ENCODE assay signal across 24 cellular contexts in the genomic region with DNA sequence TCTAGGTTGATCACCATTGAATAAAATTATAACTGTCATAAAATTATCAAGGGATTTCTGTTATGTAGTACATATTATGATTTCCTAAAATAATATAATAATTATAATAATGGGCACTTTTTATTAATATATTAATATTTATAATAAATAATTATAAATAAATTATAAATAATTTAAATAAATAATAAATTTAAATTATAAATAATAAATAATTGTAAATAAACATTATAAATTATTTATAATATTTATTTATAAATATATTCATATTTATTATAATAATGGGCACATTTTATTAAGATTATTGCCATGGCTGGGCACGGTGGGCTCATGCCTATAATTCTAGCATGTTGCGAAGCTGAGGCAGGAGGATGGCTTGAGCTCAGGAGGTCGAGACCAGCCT.
"Had no signal": no experiment of that assay in that cellular context is flagged by ENCODE, and none has a peak within 500 bp of the region (broad histone marks: within the 10 kb centered on the region; RNA-seq: fewer than 3 reads in every experiment).

No MANE protein-coding gene starts in this region.

- ATAC-seq: activated CD4-positive, CD25-positive, alpha-beta regulatory T cell treated with anti-CD3 and anti-CD28 coated beads, Interleukin-2, amount 50 U/mL, for 24 hours; activated CD8-positive, alpha-beta T cell treated with anti-CD3 and anti-CD28 coated beads for 36 hours; activated T-cell treated with anti-CD3 and anti-CD28 coated beads, Interleukin-2, amount 50 U/mL, for 72 hours; K562; T-helper 17 cell had no signal

- DNase-seq: activated CD4-positive, alpha-beta T cell treated with anti-CD3 and anti-CD28 coated beads for 4 hours; activated CD8-positive, alpha-beta memory T cell treated with anti-CD3 and anti-CD28 coated beads, Interleukin-2, amount 50 U/mL, for 4 hours; activated CD8-positive, alpha-beta T cell treated with anti-CD3 and anti-CD28 coated beads for 36 hours; activated naive CD4-positive, alpha-beta T cell treated with anti-CD3 and anti-CD28 coated beads, Interleukin-2, amount 50 U/mL, for 16 hours; activated naive CD8-positive, alpha-beta T cell treated with anti-CD3 and anti-CD28 coated beads, Interleukin-2, amount 10 ng/mL, durations not matched to agents 7 days and 5 days; activated T-cell treated with anti-CD3 and anti-CD28 coated beads, Interleukin-2, amount 50 U/mL, for 72 hours; adrenal gland; anterior cingulate cortex; caudate nucleus; NCI-H1092; NCI-H1417; NCI-H1694; NCI-H2029; NCI-H2107; NCI-H446; NCI-H524; PC-9; SIG-M5; T-helper 17 cell; T-helper 9 cell had no signal

- H3K9me3 ChIP-seq: adrenal gland, breast epithelium had no signal

- H3K36me3 ChIP-seq: adrenal gland, breast epithelium had no signal

- H3K4me1 ChIP-seq: breast epithelium had no signal

- H3K27me3 ChIP-seq: adrenal gland, breast epithelium had no signal

- H3K27ac ChIP-seq: adrenal gland, breast epithelium, PC-9, VCaP had no signal

- H2AFZ ChIP-seq: PC-9 had no signal

- H3K4me2 ChIP-seq: PC-9 had no signal

- FAIRE-seq: K562 had no signal

- H3K4me3 ChIP-seq: adrenal gland, breast epithelium, K562, PC-9 had no signal
